In the genomic region with DNA sequence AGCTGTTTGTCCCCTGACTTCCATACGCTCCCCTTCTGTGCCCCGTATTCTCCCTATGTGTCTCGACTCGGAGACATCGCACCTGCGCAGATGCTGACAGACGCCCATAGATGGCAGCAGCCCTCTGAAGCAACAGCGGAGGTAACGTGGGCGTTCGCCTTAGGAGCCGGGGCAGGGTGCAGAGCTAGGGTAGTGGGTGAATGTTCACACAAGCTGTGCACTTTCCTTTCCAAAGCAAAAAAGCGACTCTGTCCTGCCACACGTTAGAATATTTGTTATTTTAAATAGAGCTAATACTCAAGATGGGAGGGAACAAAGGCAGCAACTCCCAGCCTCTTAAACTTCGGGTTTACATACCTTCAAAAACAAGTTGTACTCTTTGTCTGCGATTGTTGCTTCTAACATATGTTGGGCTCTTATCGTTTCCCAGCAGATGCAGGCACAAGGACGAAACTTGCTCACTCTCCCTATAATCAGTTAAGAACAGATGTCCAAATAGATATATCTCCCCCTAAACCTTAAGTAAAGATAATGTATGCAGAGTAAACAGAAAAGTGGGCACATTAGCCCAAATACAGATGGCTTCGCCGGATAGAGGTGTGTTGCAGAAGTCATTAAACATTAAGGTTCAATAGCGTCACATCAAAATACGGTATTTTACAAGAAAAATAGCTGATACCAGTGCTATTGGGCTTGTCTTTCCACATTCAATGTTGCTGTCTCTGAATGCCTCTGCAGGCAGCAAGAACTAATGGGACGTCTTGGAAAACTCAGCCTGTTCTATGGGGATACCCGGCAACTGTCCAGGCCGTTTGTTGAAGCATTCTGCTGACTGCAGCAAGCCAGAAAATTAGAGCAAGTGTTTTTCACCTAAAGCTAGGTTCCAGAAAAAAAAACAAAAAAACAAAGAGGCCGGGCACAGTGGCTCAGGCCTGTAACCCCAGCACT, we compare ENCODE assay signal across 8 cellular contexts.
DNase-seq lines count a peak whose midpoint lies in the region; ATAC-seq and TF ChIP-seq lines count a peak whose summit lies in the region.

No MANE protein-coding gene starts in this region.

- H3K27me3 ChIP-seq in KMS-11 (ENCODE audit: insufficient read depth, low read depth), result no peaks in the 10 kb centered on the region

- H2AFZ ChIP-seq in KMS-11 (ENCODE audit: low read depth), result peak overlapping the region; percentile 31

- H3K4me1 ChIP-seq in KMS-11 (ENCODE audit: low read depth, poor library complexity, severe bottlenecking), result peaks cover 16% of the 10 kb centered on the region

- no peaks in the 10 kb centered on the region for H4K20me1 ChIP-seq in KMS-11 (ENCODE audit: insufficient read depth)

- in situ Hi-C loops in astrocyte of the spinal cord (cut with HindIII; ENCODE audit: low sequenced_read_pairs), result no loop called here

- H3K79me2 ChIP-seq in KMS-11 (ENCODE audit: insufficient read depth, low read depth), result no peaks in the 10 kb centered on the region

- TF ChIP-seq CTCF in KMS-11 (conservative IDR thresholded peaks at IDR 0.05; ENCODE audit: low read depth, low read length) (peak; percentile 82), astrocyte of the spinal cord (IDR thresholded peaks at IDR 0.05; ENCODE audit: low read depth, low read length) (peak; percentile 89)

- H3K4me3 ChIP-seq in KMS-11 (IDR thresholded peaks at IDR 0.05; ENCODE audit: insufficient read depth, low read depth, low read length) (no peak overlapping the region), astrocyte of the spinal cord (ENCODE audit: low read depth, low read length) (no peak overlapping the region)

- H3K27ac ChIP-seq in KMS-11, result no peak overlapping the region

- no peak overlapping the region for H3K9ac ChIP-seq in KMS-11

- H3K4me2 ChIP-seq in KMS-11, result peak overlapping the region; percentile 18; the same call in 1 of the 2 replicates

- DNase-seq in GF-D8 (lab: John Stamatoyannopoulos, UW) (peak; percentile 61), UCSD-AML1 (lab: John Stamatoyannopoulos, UW; ENCODE audit: unreplicated experiment) (peak; percentile 79), astrocyte of the spinal cord (ENCODE audit: low read depth, low spot score) (peak; percentile 55), iris pigment epithelial cell (ENCODE audit: low read depth) (peak; percentile 31), NCI-H1694 treated with DMSO at 0.1 percent for 48 hours (lab: John Stamatoyannopoulos, UW) (no peak)
- DNase-seq in stimulated activated CD4-positive, alpha-beta T cell treated with anti-CD3 and anti-CD28 coated beads, Interleukin-1b, Interleukin-23, amount 100 ng/mL, for 1 hour (ENCODE audit: low read depth in 2 of 2), result peak; percentile 41 to 63

- no peaks in the 10 kb centered on the region for H3K36me3 ChIP-seq in KMS-11 (ENCODE audit: insufficient read depth)

- peak; percentile 99 for ATAC-seq in GM21723 (IDR thresholded peaks at IDR 0.05; ENCODE audit: unreplicated experiment)
